ENCODE assay signal across 33 cellular contexts in the genomic region with DNA sequence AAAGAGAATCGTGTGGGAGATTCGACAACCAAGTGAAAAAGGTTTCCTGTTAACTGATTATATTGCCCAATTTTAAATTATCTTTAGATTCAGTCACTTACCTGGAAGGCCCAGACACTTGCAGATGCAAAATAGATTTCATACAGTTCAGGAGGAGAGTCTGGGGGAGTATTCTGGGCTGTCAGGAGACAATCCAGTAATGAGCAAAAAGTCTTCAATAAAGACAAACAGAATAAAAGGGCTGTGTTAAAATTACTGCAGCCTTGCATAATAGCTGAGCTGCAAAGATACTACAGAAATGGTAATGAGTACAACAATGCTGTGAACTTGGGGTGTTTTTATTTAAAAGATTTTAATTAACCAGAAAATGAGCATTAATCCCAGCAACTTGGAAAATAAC.
DNase-seq lines count a peak whose midpoint lies in the region; ATAC-seq, FAIRE-seq and TF ChIP-seq lines count a peak whose summit lies in the region.
"Had no signal": no experiment of that assay in that cellular context is flagged by ENCODE, and none has a peak within 500 bp of the region (broad histone marks: within the 10 kb centered on the region; RNA-seq: fewer than 3 reads in every experiment).

No MANE protein-coding gene starts in this region.

- H3K4me3 ChIP-seq in HAP-1 (no peak overlapping the region), keratinocyte (ENCODE audit: control insufficient read depth in 2 of 3, extremely low read depth in 1 of 3, insufficient read depth in 2 of 3, low read depth in 1 of 3, low read length in 3 of 3) (no peak overlapping the region)
- H3K4me3 ChIP-seq: A549; BLaER1; BLaER1 treated with 17β-estradiol and CSF1 and Interleukin-3, amounts not matched to agents 10 nM and 100 nM had no signal

- H3K36me3 ChIP-seq in HAP-1 (replicated peaks) (no peaks in the 10 kb centered on the region), keratinocyte (ENCODE audit: control insufficient read depth in 2 of 2, extremely low read depth in 1 of 2, insufficient read depth in 2 of 2, low read length in 2 of 2) (no peaks in the 10 kb centered on the region)
- H3K36me3 ChIP-seq: BE2C; BLaER1; BLaER1 treated with 17β-estradiol and CSF1 and Interleukin-3, amounts not matched to agents 10 nM and 100 nM had no signal

- peak; percentile 54 to 92 for DNase-seq in HAP-1 (ENCODE audit: low spot score in 2 of 2)
- no peak for DNase-seq in keratinocyte (ENCODE audit: low read depth, low spot score)
- peak; percentile 47 for DNase-seq in putamen (ENCODE audit: low spot score)
- DNase-seq in mesenteric fat pad (ENCODE audit: low spot score): no peak
- DNase-seq in inferior parietal cortex (ENCODE audit: extremely low spot score): no peak
- DNase-seq: 8988T; ACHN; AML-193; BE2C; C1 segment of cervical spinal cord; Caco-2; Calu3; CD4-positive, alpha-beta memory T cell; CD4-positive, alpha-beta T cell; CD4-positive, CD25-positive, alpha-beta regulatory T cell; CD8-positive, alpha-beta memory T cell; CD8-positive, alpha-beta T cell; COR-L47; DMS 273 treated with DMSO at 0.1 percent for 48 hours; DMS153; DMS53; DMS79; DMS79 treated with DMSO at 0.1 percent for 48 hours; DND-41; EL had no signal

- peak; percentile 32 for FAIRE-seq in keratinocyte (lab: Jason Lieb, UNC)
- FAIRE-seq: A204.1, A549, D721Med had no signal

- H3K9ac ChIP-seq in keratinocyte (ENCODE audit: control insufficient read depth, extremely low read depth, insufficient read depth, low read length): no peak overlapping the region
- H3K9ac ChIP-seq: BLaER1; BLaER1 treated with 17β-estradiol and CSF1 and Interleukin-3, amounts not matched to agents 10 nM and 100 nM had no signal

- no peak overlapping the region for H3K4me2 ChIP-seq in keratinocyte (ENCODE audit: control insufficient read depth, extremely low read depth, insufficient read depth, low read depth, low read length)
- H3K4me2 ChIP-seq: A549; BLaER1; BLaER1 treated with 17β-estradiol and CSF1 and Interleukin-3, amounts not matched to agents 10 nM and 100 nM had no signal

- H2AFZ ChIP-seq in keratinocyte (ENCODE audit: control insufficient read depth, low read length): no peak overlapping the region

- in situ Hi-C loops in HAP-1 (cut with MboI; ENCODE audit: low sequenced_read_pairs): loop anchor here (10.0 kb wide), 1 partner anchor 257 kb away; no protein-coding TSS in a partner anchor

- dilution Hi-C loops in keratinocyte (cut with MboI; ENCODE audit: extremely low pct_ligation_motif_present, low sequenced_read_pairs): no loop called here

- ATAC-seq in GM21723 (IDR thresholded peaks at IDR 0.05; ENCODE audit: unreplicated experiment): no peak
- ATAC-seq: A549; CD8-positive, alpha-beta T cell had no signal

- no peaks in the 10 kb centered on the region for H4K20me1 ChIP-seq in keratinocyte (ENCODE audit: control insufficient read depth, extremely low read depth, insufficient read depth, low read length)
- H4K20me1 ChIP-seq: BLaER1; BLaER1 treated with 17β-estradiol and CSF1 and Interleukin-3, amounts not matched to agents 10 nM and 100 nM had no signal

- H3K27me3 ChIP-seq in HAP-1 (ENCODE audit: low read depth) (no peaks in the 10 kb centered on the region; the same call in 1 of the 2 replicates), keratinocyte (ENCODE audit: control insufficient read depth, extremely low read depth, insufficient read depth, low read length) (no peaks in the 10 kb centered on the region)
- H3K27me3 ChIP-seq: BE2C; BLaER1; BLaER1 treated with 17β-estradiol and CSF1 and Interleukin-3, amounts not matched to agents 10 nM and 100 nM had no signal

- H3K9me3 ChIP-seq in HAP-1 (no peaks in the 10 kb centered on the region), keratinocyte (ENCODE audit: control insufficient read depth, low read depth, low read length) (no peaks in the 10 kb centered on the region)
- H3K9me3 ChIP-seq: A549; BE2C; BLaER1; BLaER1 treated with 17β-estradiol and CSF1 and Interleukin-3, amounts not matched to agents 10 nM and 100 nM; Caco-2 had no signal

- no peak overlapping the region for H3K27ac ChIP-seq in keratinocyte (ENCODE audit: control insufficient read depth, insufficient read depth, low read length)
- H3K27ac ChIP-seq: 22Rv1; BLaER1; BLaER1 treated with 17β-estradiol and CSF1 and Interleukin-3, amounts not matched to agents 10 nM and 100 nM; C4-2B had no signal

- H3K4me1 ChIP-seq in HAP-1 (peaks cover 53% of the 10 kb centered on the region), keratinocyte (ENCODE audit: control insufficient read depth, extremely low read depth, insufficient read depth, low read length) (peaks cover 27% of the 10 kb centered on the region)
- H3K4me1 ChIP-seq: BE2C, Caco-2 had no signal

- TF ChIP-seq CTCF in keratinocyte (optimal IDR thresholded peaks at IDR 0.05 in 1 of 3, IDR thresholded peaks at IDR 0.05 in 1 of 3, conservative IDR thresholded peaks at IDR 0.05 in 1 of 3; ENCODE audit: extremely low read depth in 1 of 3, insufficient read depth in 2 of 3, low read length in 3 of 3): no peak

- H3K79me2 ChIP-seq in keratinocyte (ENCODE audit: control insufficient read depth, insufficient read depth, low read length): no peaks in the 10 kb centered on the region

- no peaks in the 10 kb centered on the region for H3K9me1 ChIP-seq in keratinocyte (ENCODE audit: control insufficient read depth, extremely low read depth, insufficient read depth, low read length)

Comparison
In these comparisons a context has a peak if more than half of its experiments do, and no peak if none do; other contexts are left out.
1. DNase-seq: peak in HAP-1 (2 of 2) and putamen (single experiment); none in keratinocyte (single experiment), mesenteric fat pad (single experiment) and inferior parietal cortex (single experiment).